Comparison of ENCODE assay signal across 15 cellular contexts in genomic region chr3:117600666-117601065, GRCh38.
"Had no signal": no experiment of that assay in that cellular context is flagged by ENCODE, and none has a peak within 500 bp of the region (broad histone marks: within the 10 kb centered on the region; RNA-seq: fewer than 3 reads in every experiment).

No MANE protein-coding gene starts in this region.

- H3K27ac Mint-ChIP-seq: activated naive CD4-positive, alpha-beta T cell treated with anti-CD3 and anti-CD28 coated beads for 36 hours; memory B cell; stimulated activated naive CD8-positive, alpha-beta T cell treated with anti-CD3 and anti-CD28 coated beads, Interleukin-15, Interleukin-2, amounts not matched to agents 100 ng/mL and 50 ng/mL, for 24 hours; WTC11 had no signal

- H3K27ac ChIP-seq: brain microvascular endothelial cell, colonic mucosa, prostate gland, right atrium auricular region, tibial nerve had no signal

- H3K9me3 ChIP-seq: colonic mucosa, prostate gland, right atrium auricular region, tibial nerve had no signal

- H3K4me1 Mint-ChIP-seq: central memory CD8-positive, alpha-beta T cell; memory B cell had no signal

- ATAC-seq: activated T-cell treated with anti-CD3 and anti-CD28 coated beads, Interleukin-2, amount 50 U/mL, for 4 hours had no signal

- H3K27me3 Mint-ChIP-seq: central memory CD8-positive, alpha-beta T cell; memory B cell; stimulated activated naive CD8-positive, alpha-beta T cell treated with anti-CD3 and anti-CD28 coated beads, Interleukin-15, Interleukin-2, amounts not matched to agents 100 ng/mL and 50 ng/mL, for 24 hours had no signal

- H3K27me3 ChIP-seq: brain microvascular endothelial cell, colonic mucosa, right atrium auricular region, tibial nerve had no signal

- H3K9me3 Mint-ChIP-seq: memory B cell; neural crest cell; stimulated activated naive CD8-positive, alpha-beta T cell treated with anti-CD3 and anti-CD28 coated beads, Interleukin-15, Interleukin-2, amounts not matched to agents 100 ng/mL and 50 ng/mL, for 24 hours; WTC11 had no signal

- DNase-seq: activated CD4-positive, alpha-beta T cell treated with anti-CD3 and anti-CD28 coated beads for 48 hours; activated CD8-positive, alpha-beta memory T cell treated with anti-CD3 and anti-CD28 coated beads, Interleukin-2, amount 50 U/mL, for 4 hours; activated naive CD4-positive, alpha-beta T cell treated with anti-CD3 and anti-CD28 coated beads for 36 hours; activated T-cell treated with anti-CD3 and anti-CD28 coated beads, Interleukin-2, amount 50 U/mL, for 4 hours; brain microvascular endothelial cell; colonic mucosa; T-helper 2 cell had no signal

- H3K4me1 ChIP-seq: colonic mucosa, prostate gland, right atrium auricular region, tibial nerve had no signal

- H3K36me3 Mint-ChIP-seq: memory B cell, WTC11 had no signal

- H3K36me3 ChIP-seq: brain microvascular endothelial cell, colonic mucosa, prostate gland, right atrium auricular region, tibial nerve had no signal

- H3K4me3 Mint-ChIP-seq: activated naive CD4-positive, alpha-beta T cell treated with anti-CD3 and anti-CD28 coated beads for 36 hours; activated T-cell treated with anti-CD3 and anti-CD28 coated beads, Interleukin-2, amount 50 U/mL, for 4 hours; central memory CD8-positive, alpha-beta T cell; memory B cell; neural crest cell; stimulated activated naive CD8-positive, alpha-beta T cell treated with anti-CD3 and anti-CD28 coated beads, Interleukin-15, Interleukin-2, amounts not matched to agents 100 ng/mL and 50 ng/mL, for 24 hours; WTC11 had no signal

- H3K4me3 ChIP-seq: colonic mucosa, prostate gland, right atrium auricular region, tibial nerve had no signal
